In genomic region chr13:62838891-62839290, GRCh38 we compare ENCODE assay signal across 33 cellular contexts.
"Had no signal": no experiment of that assay in that cellular context is flagged by ENCODE, and none has a peak within 500 bp of the region (broad histone marks: within the 10 kb centered on the region; RNA-seq: fewer than 3 reads in every experiment).

No MANE protein-coding gene starts in this region.

- DNase-seq: activated B cell treated with CpG ODN at 0.5 μM for 24 hours; activated CD4-positive, alpha-beta memory T cell treated with anti-CD3 and anti-CD28 coated beads for 36 hours; activated CD4-positive, alpha-beta T cell treated with anti-CD3 and anti-CD28 coated beads for 4 hours; activated CD4-positive, alpha-beta T cell treated with anti-CD3 and anti-CD28 coated beads, Interleukin-2, amount 10 ng/mL, durations not matched to agents 24 days and 14 days; activated CD4-positive, alpha-beta T cell treated with anti-CD3 and anti-CD28 coated beads, Interleukin-2, amount 50 U/mL, for 1 hour; activated CD4-positive, alpha-beta T cell treated with anti-CD3 and anti-CD28 coated beads, Interleukin-2, amount 50 U/mL, for 4 hours; activated CD4-positive, CD25-positive, alpha-beta regulatory T cell treated with anti-CD3 and anti-CD28 coated beads, Interleukin-2, amount 50 U/mL, for 72 hours; activated CD8-positive, alpha-beta memory T cell treated with anti-CD3 and anti-CD28 coated beads, Interleukin-2, amount 50 U/mL, for 4 hours; activated CD8-positive, alpha-beta T cell treated with anti-CD3 and anti-CD28 coated beads for 36 hours; activated effector memory CD4-positive, alpha-beta T cell treated with anti-CD3 and anti-CD28 coated beads, Interleukin-2, amount 50 U/mL, for 16 hours; activated gamma-delta T cell treated with Interleukin-2 at 50 U/mL for 16 hours; activated naive CD4-positive, alpha-beta T cell; activated naive CD4-positive, alpha-beta T cell treated with anti-CD3 and anti-CD28 coated beads for 36 hours; activated naive CD4-positive, alpha-beta T cell treated with anti-CD3 and anti-CD28 coated beads, Interleukin-2, amount 50 U/mL, for 16 hours; activated naive CD8-positive, alpha-beta T cell treated with anti-CD3 and anti-CD28 coated beads for 36 hours; activated T-cell treated with anti-CD3 and anti-CD28 coated beads for 4 hours; activated T-cell treated with anti-CD3 and anti-CD28 coated beads, Interleukin-2, amount 50 U/mL, for 1 hour; activated T-cell treated with anti-CD3 and anti-CD28 coated beads, Interleukin-2, amount 50 U/mL, for 4 hours; activated T-cell treated with anti-CD3 and anti-CD28 coated beads, Interleukin-2, amount 50 U/mL, for 72 hours; adrenal gland; amniotic stem cell; aorta; body of pancreas; brain microvascular endothelial cell; central memory CD4-positive, alpha-beta T cell; T-helper 2 cell; T-helper 9 cell had no signal

- H3K4me3 ChIP-seq: adrenal gland, body of pancreas, breast epithelium had no signal

- H3K36me3 ChIP-seq: adrenal gland, brain microvascular endothelial cell, breast epithelium had no signal

- H3K9me3 ChIP-seq: adrenal gland, body of pancreas, breast epithelium had no signal

- FAIRE-seq: astrocyte, TTC549 had no signal

- ATAC-seq: activated CD8-positive, alpha-beta T cell treated with anti-CD3 and anti-CD28 coated beads for 36 hours; activated naive CD4-positive, alpha-beta T cell treated with anti-CD3 and anti-CD28 coated beads, Interleukin-2, amount 50 U/mL, for 72 hours; activated T-cell treated with anti-CD3 and anti-CD28 coated beads, Interleukin-2, amount 50 U/mL, for 4 hours; activated T-cell treated with anti-CD3 and anti-CD28 coated beads, Interleukin-2, amount 50 U/mL, for 72 hours; activated T-helper 17 cell treated with anti-CD3 and anti-CD28 coated beads, Interleukin-2, amount 50 U/mL, for 72 hours; body of pancreas had no signal

- H3K27ac ChIP-seq: adrenal gland, body of pancreas, brain microvascular endothelial cell, breast epithelium, VCaP had no signal

- H3K4me1 ChIP-seq: adrenal gland, body of pancreas, breast epithelium had no signal

- H3K27me3 ChIP-seq: adrenal gland, body of pancreas, brain microvascular endothelial cell, breast epithelium had no signal
